ENCODE assay signal across 9 cellular contexts in the genomic region with DNA sequence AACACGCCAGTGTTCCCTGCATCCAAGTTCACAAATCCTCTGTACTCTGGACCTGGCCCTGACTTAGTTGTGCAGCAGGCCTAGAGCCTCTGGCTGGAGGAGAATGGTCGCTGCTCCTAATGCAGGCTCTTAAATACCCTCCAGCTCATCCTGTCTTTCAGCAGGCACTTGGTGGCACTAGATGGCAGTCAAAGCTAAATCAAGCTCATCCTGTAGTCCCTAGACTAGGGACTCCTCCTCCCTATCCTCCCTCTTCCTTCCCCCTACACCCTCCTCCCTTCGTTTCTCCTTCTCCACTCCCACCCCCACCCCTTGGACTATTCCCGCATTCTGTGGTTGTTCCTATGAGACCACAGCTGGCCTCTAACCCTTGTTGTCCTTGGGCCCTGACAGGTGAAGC. TPM values are rescaled to one million over a fixed set of nuclear protein-coding genes. Genes with fewer than 3 reads are reported as not detected.
DNase-seq lines count a peak whose midpoint lies in the region; TF ChIP-seq lines count a peak whose summit lies in the region.
"Had no signal": no experiment of that assay in that cellular context is flagged by ENCODE, and none has a peak within 500 bp of the region (broad histone marks: within the 10 kb centered on the region; RNA-seq: fewer than 3 reads in every experiment).

No MANE protein-coding gene starts in this region.

- no peak overlapping the region for H3K18ac ChIP-seq in neuronal stem cell (ENCODE audit: low read length)

- H4K91ac ChIP-seq in neuronal stem cell (ENCODE audit: low read depth, low read length, poor library complexity) = no peak overlapping the region

- no peaks in the 10 kb centered on the region for H3K27me3 ChIP-seq in neuronal stem cell (ENCODE audit: control insufficient read depth in 3 of 3, insufficient read depth in 3 of 3, low read depth in 1 of 3, low read length in 3 of 3)

- no peaks in the 10 kb centered on the region for H3K4me1 ChIP-seq in neuronal stem cell (ENCODE audit: control insufficient read depth in 2 of 2, insufficient read depth in 1 of 2, low read depth in 1 of 2, low read length in 2 of 2)

- DNase-seq in NCI-H1694 treated with DMSO at 0.1 percent for 48 hours (lab: John Stamatoyannopoulos, UW) = peak; percentile 23
- DNase-seq in choroid plexus epithelial cell (ENCODE audit: low read depth) = peak; percentile 72
- peak; percentile 18 for DNase-seq in neuronal stem cell (ENCODE audit: low spot score)
- no peak for DNase-seq in activated T-cell treated with anti-CD3 and anti-CD28 coated beads, Interleukin-2, amount 50 U/mL, for 1 hour
- no peak for DNase-seq in stimulated activated CD4-positive, alpha-beta T cell treated with anti-CD3 and anti-CD28 coated beads, Interleukin-1b, Interleukin-23, amount 100 ng/mL, for 48 hours
- no peak for DNase-seq in medulla oblongata (ENCODE audit: extremely low spot score)
- no peak for DNase-seq in COLO668 (lab: John Stamatoyannopoulos, UW; ENCODE audit: unreplicated experiment)

- H2BK12ac ChIP-seq in neuronal stem cell (ENCODE audit: low read length) = no peak overlapping the region

- H3K23ac ChIP-seq in neuronal stem cell (ENCODE audit: low read depth, low read length, poor library complexity) = no peak overlapping the region

- TF ChIP-seq CTCF in GM12872 (IDR thresholded peaks at IDR 0.05; ENCODE audit: insufficient read depth, low read depth, low read length) = peak; percentile 45; the same call in 1 of the 3 replicates
- TF ChIP-seq CTCF in choroid plexus epithelial cell (conservative IDR thresholded peaks at IDR 0.05; ENCODE audit: low read depth, low read length) = peak; percentile 55

- H3K9me3 ChIP-seq in neuronal stem cell (replicated peaks in 1 of 2; ENCODE audit: control insufficient read depth in 2 of 2, insufficient read depth in 1 of 2, low read depth in 1 of 2, low read length in 2 of 2) = no peaks in the 10 kb centered on the region

- H3K79me1 ChIP-seq in neuronal stem cell (ENCODE audit: low read depth, low read length) = no peaks in the 10 kb centered on the region

- H2AFZ ChIP-seq in neuronal stem cell (ENCODE audit: low read length) = peak overlapping the region; percentile 61

- no CpG with 5 or more reads among the region's 4 CpGs for WGBS in neuronal stem cell (ENCODE audit: extremely low coverage in 2 of 2, insufficient read length in 2 of 2, insufficient replicate concordance in 1 of 2), 2 donors

- no peaks in the 10 kb centered on the region for H3K36me3 ChIP-seq in neuronal stem cell (replicated peaks in 1 of 2; ENCODE audit: control insufficient read depth in 2 of 2, insufficient read depth in 2 of 2, low read length in 2 of 2)

- no peak overlapping the region for H2BK120ac ChIP-seq in neuronal stem cell (ENCODE audit: low read depth, low read length)

- H2BK15ac ChIP-seq in neuronal stem cell (ENCODE audit: low read length) = no peak overlapping the region

- H3K14ac ChIP-seq in neuronal stem cell (ENCODE audit: low read length) = no peak overlapping the region

- H4K8ac ChIP-seq in neuronal stem cell (ENCODE audit: low read depth, low read length) = no peak overlapping the region

- no peak overlapping the region for H3K9ac ChIP-seq in neuronal stem cell (ENCODE audit: low read depth, low read length, poor library complexity)

- no peak overlapping the region for H3K4ac ChIP-seq in neuronal stem cell (ENCODE audit: low read length)

- H3K4me2 ChIP-seq in neuronal stem cell (ENCODE audit: insufficient read depth, low read length, poor library complexity, severe bottlenecking) = no peak overlapping the region

- H3K4me3 ChIP-seq in choroid plexus epithelial cell (ENCODE audit: low read depth, low read length) (no peak overlapping the region), neuronal stem cell (ENCODE audit: low read length in 2 of 2) (no peak overlapping the region)
- H3K4me3 ChIP-seq: SK-N-MC had no signal

- H2AK5ac ChIP-seq in neuronal stem cell (ENCODE audit: low read depth, low read length) = no peak overlapping the region

- no peak overlapping the region for H3K27ac ChIP-seq in neuronal stem cell (replicated peaks; ENCODE audit: low read length)
- H3K27ac ChIP-seq: SK-N-MC had no signal

- H2BK5ac ChIP-seq in neuronal stem cell (ENCODE audit: low read length) = no peak overlapping the region

RNA-seq across cellular contexts. Expression of a gene that starts 41.5 kb away (rescaled TPM):
- 6.7 TPM for polyA plus RNA-seq in neuronal stem cell (2013, experiment 1 of 2)
- 7.0 TPM for polyA plus RNA-seq in neuronal stem cell (2013, experiment 2 of 2)

Comparison
In these comparisons a context has a peak if more than half of its experiments do, and no peak if none do; other contexts are left out.
1. DNase-seq: peak in NCI-H1694 treated with DMSO at 0.1 percent for 48 hours (single experiment), choroid plexus epithelial cell (single experiment) and neuronal stem cell (single experiment); none in activated T-cell treated with anti-CD3 and anti-CD28 coated beads, Interleukin-2, amount 50 U/mL, for 1 hour (single experiment), stimulated activated CD4-positive, alpha-beta T cell treated with anti-CD3 and anti-CD28 coated beads, Interleukin-1b, Interleukin-23, amount 100 ng/mL, for 48 hours (single experiment), medulla oblongata (single experiment) and COLO668 (single experiment).